Comparison of ENCODE assay signal across 19 cellular contexts in genomic region chr15:35771878-35772442, GRCh38.
"Had no signal": no experiment of that assay in that cellular context is flagged by ENCODE, and none has a peak within 500 bp of the region (broad histone marks: within the 10 kb centered on the region; RNA-seq: fewer than 3 reads in every experiment).

No MANE protein-coding gene starts in this region.

- ATAC-seq: esophagus mucosa; gastrocnemius medialis; heart right ventricle; mucosa of descending colon; naive thymus-derived CD8-positive, alpha-beta T cell; stimulated activated naive B cell treated with anti-CD40 and anti-IgM and Interleukin-4, amounts not matched to agents 10 μg/mL and 1 μg/mL and 100 μg/mL, for 72 hours had no signal

- H3K4me3 ChIP-seq: gastrocnemius medialis, heart right ventricle, mucosa of descending colon, right atrium auricular region, sigmoid colon, skin epidermis, stomach, thoracic aorta, transverse colon had no signal

- H3K4me1 ChIP-seq: gastrocnemius medialis, heart right ventricle, right atrium auricular region, sigmoid colon, stomach, transverse colon had no signal

- DNase-seq: cortex of kidney; effector memory CD4-positive, alpha-beta T cell; gastrocnemius medialis; heart right ventricle; islet precursor cell; mucosa of descending colon; naive thymus-derived CD8-positive, alpha-beta T cell; occipital lobe; sigmoid colon; stimulated activated CD4-positive, alpha-beta T cell treated with anti-CD3 and anti-CD28 coated beads, Interleukin-2, amount 100 ng/mL, for 24 hours; stimulated activated CD4-positive, alpha-beta T cell treated with anti-CD3 and anti-CD28 coated beads, Interleukin-4, amount 100 ng/mL, for 4 hours; stimulated activated naive B cell treated with anti-CD40 and anti-IgM and Interleukin-4, amounts not matched to agents 10 μg/mL and 1 μg/mL and 100 μg/mL, for 72 hours; stomach; substantia nigra; transverse colon had no signal

- H3K9me3 ChIP-seq: gastrocnemius medialis, heart right ventricle, mucosa of descending colon, right atrium auricular region, sigmoid colon, stomach, thoracic aorta, transverse colon had no signal

- H3K27me3 ChIP-seq: gastrocnemius medialis, heart right ventricle, right atrium auricular region, sigmoid colon, stomach, transverse colon had no signal

- H3K36me3 ChIP-seq: gastrocnemius medialis, heart right ventricle, right atrium auricular region, sigmoid colon, stomach, thoracic aorta, transverse colon had no signal

- H3K27ac ChIP-seq: gastrocnemius medialis, heart right ventricle, right atrium auricular region, sigmoid colon, skin epidermis, stomach, thoracic aorta, transverse colon had no signal
